8 cellular contexts compared by ENCODE assay signal in the genomic region with DNA sequence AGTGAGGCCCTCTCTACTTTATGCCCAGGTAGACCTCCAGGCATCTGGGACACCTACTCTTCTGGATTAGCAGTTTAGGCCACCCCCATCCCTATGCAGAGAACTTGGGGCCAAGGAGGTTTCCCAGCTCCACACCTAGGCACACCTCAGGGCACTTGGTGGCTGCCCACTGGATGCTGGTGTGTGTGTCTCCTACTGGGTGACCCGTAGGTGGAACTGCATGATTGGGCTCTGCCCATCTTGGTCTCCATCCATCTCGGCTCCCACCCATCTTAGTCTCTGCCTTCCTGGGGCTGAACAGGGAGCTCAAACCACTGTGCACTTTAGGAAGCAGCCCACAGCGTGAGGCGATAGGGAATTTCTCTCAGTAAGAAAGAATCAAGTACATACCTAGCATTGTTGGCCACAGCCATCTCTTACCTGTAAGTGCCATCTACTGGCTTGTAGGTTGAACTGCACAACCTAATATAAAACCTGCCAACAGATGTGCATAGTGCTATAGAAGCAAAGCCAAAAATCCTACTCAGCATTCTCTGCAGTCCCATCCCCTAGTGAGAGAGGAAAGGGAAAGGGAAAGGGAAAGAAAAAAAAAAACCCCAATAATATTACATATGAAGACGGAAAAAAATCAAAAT.
DNase-seq lines count a peak whose midpoint lies in the region; ATAC-seq, FAIRE-seq and TF ChIP-seq lines count a peak whose summit lies in the region.

No MANE protein-coding gene starts in this region.

- H3K27me3 ChIP-seq in Caco-2 (replicated peaks; ENCODE audit: control insufficient read depth, insufficient read depth, low read length), result no peaks in the 10 kb centered on the region
- peaks cover 3% of the 10 kb centered on the region for H3K27me3 ChIP-seq in RWPE2 (ENCODE audit: insufficient read depth, poor library complexity, severe bottlenecking)
- H3K27me3 ChIP-seq in tibial artery, result no peaks in the 10 kb centered on the region

- CTCF ChIA-PET in Caco-2 (lab: Charles Lee), result interaction anchor here (0.6 to 1.5 kb wide), 4 partner anchors 8 to 364 kb away, joined by 3 to 5 read pairs (median 4); no protein-coding TSS in a partner anchor

- H3K4me3 Mint-ChIP-seq in Caco-2 (ENCODE audit: unreplicated experiment), result no peak overlapping the region

- H3K27ac Mint-ChIP-seq in Caco-2 (ENCODE audit: unreplicated experiment), result no peak overlapping the region

- POLR2A ChIA-PET in Caco-2 (lab: Charles Lee), result no interaction called here

- H3K4me1 ChIP-seq in Caco-2, result peaks cover 9% of the 10 kb centered on the region
- H3K4me1 ChIP-seq in RWPE2 (ENCODE audit: insufficient read depth, poor library complexity, severe bottlenecking), result no peaks in the 10 kb centered on the region
- H3K4me1 ChIP-seq in tibial artery, result no peaks in the 10 kb centered on the region

- H3K36me3 ChIP-seq in Caco-2 (ENCODE audit: control insufficient read depth, insufficient read depth, low read length) (no peaks in the 10 kb centered on the region), RWPE2 (ENCODE audit: low read depth) (no peaks in the 10 kb centered on the region), tibial artery (no peaks in the 10 kb centered on the region)

- H3K27ac ChIP-seq in RWPE2 (ENCODE audit: poor library complexity, severe bottlenecking), result no peak overlapping the region
- H3K27ac ChIP-seq in tibial artery, result no peak overlapping the region

- BruUV-seq in Caco-2 (replicated peaks; lab: Mats Ljungman, UMichigan), result no TSS peak

- DNase-seq in Caco-2 (peak in 1 of 2 experiments; percentile 48), RWPE2 (ENCODE audit: low spot score) (no peak), amygdala (lab: John Stamatoyannopoulos, UW) (no peak), tibial artery (no peak), ureter (ENCODE audit: low spot score) (no peak)

- H3K4me3 ChIP-seq in Caco-2 (ENCODE audit: low read depth, low read length), result no peak overlapping the region
- H3K4me3 ChIP-seq in RWPE2 (ENCODE audit: severe bottlenecking), result no peak overlapping the region
- no peak overlapping the region for H3K4me3 ChIP-seq in tibial artery

- intact Hi-C loops in Caco-2 (cut with micrococcal nuclease; ENCODE audit: unreplicated experiment) (loop anchor here (1.0 kb wide), 3 partner anchors 47 to 78 kb away; no protein-coding TSS in a partner anchor), tibial artery (cut with DNase I; ENCODE audit: low total_unique reads) (no loop called here)

- ATAC-seq in GM19035 (IDR thresholded peaks at IDR 0.05; ENCODE audit: unreplicated experiment) (peak; percentile 92), HG03442 (IDR thresholded peaks at IDR 0.05; ENCODE audit: unreplicated experiment) (peak; percentile 74), RWPE2 (ENCODE audit: low read depth) (peak; percentile 78)

- no peaks in the 10 kb centered on the region for H3K9me3 ChIP-seq in Caco-2
- no peaks in the 10 kb centered on the region for H3K9me3 ChIP-seq in RWPE2 (ENCODE audit: severe bottlenecking)
- peaks cover 0 to 6% (median 0%) of the 10 kb centered on the region in 3 donors for H3K9me3 ChIP-seq in tibial artery

- peaks cover 11% of the 10 kb centered on the region for H3K27me3 Mint-ChIP-seq in Caco-2 (ENCODE audit: insufficient read depth, unreplicated experiment)

- no peaks in the 10 kb centered on the region for H3K36me3 Mint-ChIP-seq in Caco-2 (ENCODE audit: insufficient read depth, unreplicated experiment)

- TF ChIP-seq CTCF in Caco-2 (IDR thresholded peaks at IDR 0.05; ENCODE audit: insufficient read depth in 1 of 2, low read depth in 1 of 2, low read length in 1 of 2, severe bottlenecking in 1 of 2, unreplicated experiment in 1 of 2) (peak; percentile 64 to 82), RWPE2 (IDR thresholded peaks at IDR 0.05; ENCODE audit: poor library complexity, severe bottlenecking) (peak; percentile 70), tibial artery (IDR thresholded peaks at IDR 0.05) (no peak)

- no peaks in the 10 kb centered on the region for H3K4me1 Mint-ChIP-seq in Caco-2 (ENCODE audit: low read depth, unreplicated experiment)

- H3K9me3 Mint-ChIP-seq in Caco-2 (ENCODE audit: unreplicated experiment), result no peaks in the 10 kb centered on the region

- peak; percentile 97 for FAIRE-seq in islet of Langerhans (lab: Jason Lieb, UNC)

Comparison
In these comparisons a context has a peak if more than half of its experiments do, and no peak if none do; other contexts are left out.
1. CTCF ChIP-seq: peak in Caco-2 (2 of 2) and RWPE2 (single experiment); none in tibial artery (0 of 2).
2. Peak in every context shown above with its lines, with median percentiles within 50 percentile points of each other: ATAC-seq.